Comparison of ENCODE assay signal across 17 cellular contexts in genomic region chr10:16952610-16953009, GRCh38.
DNase-seq lines count a peak whose midpoint lies in the region; ATAC-seq and TF ChIP-seq lines count a peak whose summit lies in the region.
"Had no signal": no experiment of that assay in that cellular context is flagged by ENCODE, and none has a peak within 500 bp of the region (broad histone marks: within the 10 kb centered on the region; RNA-seq: fewer than 3 reads in every experiment).

No MANE protein-coding gene starts in this region.

- 78% methylated on average over 5 of the region's 5 CpGs for WGBS in right cardiac atrium

- H3K27ac Mint-ChIP-seq in WTC11 (no peak overlapping the region), glutamatergic neuron (ENCODE audit: unreplicated experiment) (no peak overlapping the region)
- H3K27ac Mint-ChIP-seq: stimulated activated naive B cell treated with anti-CD40 and anti-IgM and Interleukin-4, amounts not matched to agents 10 μg/mL and 1 μg/mL and 100 μg/mL, for 72 hours had no signal

- H3K4me1 Mint-ChIP-seq in WTC11 (peaks cover 28% of the 10 kb centered on the region), glutamatergic neuron (ENCODE audit: low read depth, unreplicated experiment) (peaks cover 15% of the 10 kb centered on the region)
- H3K4me1 Mint-ChIP-seq: stimulated activated naive B cell treated with anti-CD40 and anti-IgM and Interleukin-4, amounts not matched to agents 10 μg/mL and 1 μg/mL and 100 μg/mL, for 72 hours had no signal

- in situ Hi-C loops in GM13976 (cut with MboI; ENCODE audit: low sequenced_read_pairs, unreplicated experiment), result no loop called here

- no peaks in the 10 kb centered on the region for H3K27me3 Mint-ChIP-seq in WTC11 (ENCODE audit: low read depth)
- H3K27me3 Mint-ChIP-seq in glutamatergic neuron (ENCODE audit: unreplicated experiment), result peaks cover 2% of the 10 kb centered on the region
- H3K27me3 Mint-ChIP-seq: stimulated activated naive B cell treated with anti-CD40 and anti-IgM and Interleukin-4, amounts not matched to agents 10 μg/mL and 1 μg/mL and 100 μg/mL, for 72 hours had no signal

- POLR2A ChIA-PET in WTC11 (lab: Charles Lee), result no interaction called here

- no peaks in the 10 kb centered on the region for H3K27me3 ChIP-seq in right cardiac atrium (ENCODE audit: control insufficient read depth, insufficient read depth)
- no peaks in the 10 kb centered on the region for H3K27me3 ChIP-seq in right atrium auricular region
- no peaks in the 10 kb centered on the region for H3K27me3 ChIP-seq in lower lobe of right lung (ENCODE audit: low read depth)

- no peaks in the 10 kb centered on the region for H3K9me3 ChIP-seq in right cardiac atrium (ENCODE audit: control insufficient read depth, low read length)
- no peaks in the 10 kb centered on the region for H3K9me3 ChIP-seq in right atrium auricular region
- no peaks in the 10 kb centered on the region for H3K9me3 ChIP-seq in lower lobe of right lung

- intact Hi-C loops in right cardiac atrium (cut with DNase I), result no loop called here
- intact Hi-C loops in lower lobe of right lung (cut with DNase I), result no loop called here

- TF ChIP-seq CTCF in right atrium auricular region (IDR thresholded peaks at IDR 0.05), result no peak
- no peak for TF ChIP-seq CTCF in WTC11 (IDR thresholded peaks at IDR 0.05)
- TF ChIP-seq CTCF in GM13976 (IDR thresholded peaks at IDR 0.05; ENCODE audit: borderline replicate concordance, control extremely low read depth, extremely low read depth, insufficient read depth, missing control alignments), result no peak
- TF ChIP-seq CTCF in lower lobe of right lung (IDR thresholded peaks at IDR 0.05), result no peak
- no peak for TF ChIP-seq CTCF in glutamatergic neuron (IDR thresholded peaks at IDR 0.05; ENCODE audit: partially characterized antibody, unreplicated experiment)

- DNase-seq in right cardiac atrium (no peak), right atrium auricular region (ENCODE audit: low spot score) (no peak), WTC11 (ENCODE audit: low spot score) (peak; percentile 46), islet precursor cell (peak; percentile 66), GM13976 (ENCODE audit: low spot score) (no peak), lower lobe of right lung (no peak), glutamatergic neuron (no peak)
- DNase-seq: GF-D8; HCEC 1CT; Karpas-422; kidney; NCI-H2029 treated with DMSO at 0.1 percent for 48 hours; NCI-H774; SHP77 treated with DMSO at 0.1 percent for 48 hours; stimulated activated CD4-positive, alpha-beta T cell treated with anti-CD3 and anti-CD28 coated beads, Interleukin-4, amount 100 ng/mL, for 4 hours; stimulated activated naive B cell treated with anti-CD40 and anti-IgM and Interleukin-4, amounts not matched to agents 10 μg/mL and 1 μg/mL and 100 μg/mL, for 72 hours had no signal

- H3K9me3 Mint-ChIP-seq in WTC11 (no peaks in the 10 kb centered on the region), glutamatergic neuron (ENCODE audit: unreplicated experiment) (no peaks in the 10 kb centered on the region)
- H3K9me3 Mint-ChIP-seq: stimulated activated naive B cell treated with anti-CD40 and anti-IgM and Interleukin-4, amounts not matched to agents 10 μg/mL and 1 μg/mL and 100 μg/mL, for 72 hours had no signal

- H3K4me3 Mint-ChIP-seq in WTC11 (no peak overlapping the region), glutamatergic neuron (ENCODE audit: unreplicated experiment) (no peak overlapping the region)
- H3K4me3 Mint-ChIP-seq: stimulated activated naive B cell treated with anti-CD40 and anti-IgM and Interleukin-4, amounts not matched to agents 10 μg/mL and 1 μg/mL and 100 μg/mL, for 72 hours had no signal

- H3K4me3 ChIP-seq in right cardiac atrium (ENCODE audit: low read length), result no peak overlapping the region
- H3K4me3 ChIP-seq in right atrium auricular region, result no peak overlapping the region
- H3K4me3 ChIP-seq in lower lobe of right lung, result no peak overlapping the region

- ATAC-seq in right cardiac atrium (no peak), WTC11 (no peak), lower lobe of right lung (no peak), HG02981 (IDR thresholded peaks at IDR 0.05; ENCODE audit: unreplicated experiment) (no peak)
- ATAC-seq: stimulated activated naive B cell treated with anti-CD40 and anti-IgM and Interleukin-4, amounts not matched to agents 10 μg/mL and 1 μg/mL and 100 μg/mL, for 72 hours had no signal

- H3K36me3 ChIP-seq in right atrium auricular region (no peaks in the 10 kb centered on the region), lower lobe of right lung (no peaks in the 10 kb centered on the region)

- peaks cover 4% of the 10 kb centered on the region for H3K4me1 ChIP-seq in right cardiac atrium (ENCODE audit: control insufficient read depth, insufficient read depth, low read length)
- H3K4me1 ChIP-seq in right atrium auricular region, result peaks cover 0 to 17% of the 10 kb centered on the region in 2 donors
- H3K4me1 ChIP-seq in lower lobe of right lung, result peaks cover 16% of the 10 kb centered on the region

- no peaks in the 10 kb centered on the region for H3K36me3 Mint-ChIP-seq in WTC11
- H3K36me3 Mint-ChIP-seq in glutamatergic neuron (ENCODE audit: unreplicated experiment), result no peaks in the 10 kb centered on the region
- H3K36me3 Mint-ChIP-seq: stimulated activated naive B cell treated with anti-CD40 and anti-IgM and Interleukin-4, amounts not matched to agents 10 μg/mL and 1 μg/mL and 100 μg/mL, for 72 hours had no signal

- peak overlapping the region; percentile 59 for H3K27ac ChIP-seq in right cardiac atrium (ENCODE audit: low read length)
- no peak overlapping the region for H3K27ac ChIP-seq in right atrium auricular region
- H3K27ac ChIP-seq in lower lobe of right lung, result no peak overlapping the region

- CTCF ChIA-PET in WTC11 (lab: Charles Lee), result no interaction called here

TF ChIP-seq in WTC11, 78 proteins besides CTCF, POLR2A, EP300 and RAD21 (continues in another document):
- TF ChIP-seq NFE2L1 (CRISPR knock-in tag; IDR thresholded peaks at IDR 0.05) (no peak), JAZF1 (CRISPR knock-in tag; IDR thresholded peaks at IDR 0.05) (no peak), MXD4 (CRISPR knock-in tag; IDR thresholded peaks at IDR 0.05; ENCODE audit: borderline replicate concordance) (no peak), NR3C1 (CRISPR knock-in tag; conservative IDR thresholded peaks at IDR 0.05; ENCODE audit: low read depth) (no peak), E2F5 (CRISPR knock-in tag; IDR thresholded peaks at IDR 0.05) (no peak), SOX15 (CRISPR knock-in tag; IDR thresholded peaks at IDR 0.05) (no peak), NR1H2 (CRISPR knock-in tag; IDR thresholded peaks at IDR 0.05) (no peak), HMGXB4 (CRISPR knock-in tag; IDR thresholded peaks at IDR 0.05) (no peak), GABPB1 (CRISPR knock-in tag; IDR thresholded peaks at IDR 0.05) (no peak), MYBL2 (CRISPR knock-in tag; IDR thresholded peaks at IDR 0.05) (no peak), NFATC4 (CRISPR knock-in tag; IDR thresholded peaks at IDR 0.05) (no peak), AR (CRISPR knock-in tag; IDR thresholded peaks at IDR 0.05) (no peak), SMAD4 (CRISPR knock-in tag; IDR thresholded peaks at IDR 0.05) (no peak)

Comparison
In these comparisons a context has a peak if more than half of its experiments do, and no peak if none do; other contexts are left out.
1. DNase-seq: peak in WTC11 (single experiment) and islet precursor cell (single experiment); none in right cardiac atrium (0 of 3), right atrium auricular region (single experiment), GM13976 (single experiment), lower lobe of right lung (single experiment) and glutamatergic neuron (single experiment).